Comparison of ENCODE assay signal across 12 cellular contexts in genomic region chr1:103517380-103518047, GRCh38. TPM values are rescaled to one million over a fixed set of nuclear protein-coding genes. Genes with fewer than 3 reads are reported as not detected.
A peak's percentile ranks its signal among the peaks of the same experiment; 100 is the strongest.
DNase-seq lines count a peak whose midpoint lies in the region; ATAC-seq and TF ChIP-seq lines count a peak whose summit lies in the region.
"Had no signal": no experiment of that assay in that cellular context is flagged by ENCODE, and none has a peak within 500 bp of the region (broad histone marks: within the 10 kb centered on the region; RNA-seq: fewer than 3 reads in every experiment).

No MANE protein-coding gene starts in this region.

- POLR2A ChIA-PET in WTC11 (lab: Charles Lee), result no interaction called here

- H3K9me3 Mint-ChIP-seq in progenitor cell of endocrine pancreas (ENCODE audit: low read depth), result no peaks in the 10 kb centered on the region
- no peaks in the 10 kb centered on the region for H3K9me3 Mint-ChIP-seq in WTC11

- no peak for TF ChIP-seq POLR2A in lower leg skin (IDR thresholded peaks at IDR 0.05)

- no peak for TF ChIP-seq CTCF in progenitor cell of endocrine pancreas (IDR thresholded peaks at IDR 0.05; ENCODE audit: unreplicated experiment)
- no peak for TF ChIP-seq CTCF in WTC11 (IDR thresholded peaks at IDR 0.05)
- no peak for TF ChIP-seq CTCF in lower leg skin (IDR thresholded peaks at IDR 0.05)

- H3K36me3 Mint-ChIP-seq in progenitor cell of endocrine pancreas (ENCODE audit: insufficient read depth), result no peaks in the 10 kb centered on the region
- no peaks in the 10 kb centered on the region for H3K36me3 Mint-ChIP-seq in WTC11

- intact Hi-C loops in lower leg skin (cut with DNase I; ENCODE audit: low total_unique reads), result no loop called here

- H3K4me3 Mint-ChIP-seq in progenitor cell of endocrine pancreas (ENCODE audit: low read depth), result no peak overlapping the region
- H3K4me3 Mint-ChIP-seq in WTC11, result no peak overlapping the region

- H3K27ac Mint-ChIP-seq in progenitor cell of endocrine pancreas (peak overlapping the region; percentile 1), WTC11 (no peak overlapping the region)

- H3K27me3 Mint-ChIP-seq in progenitor cell of endocrine pancreas (no peaks in the 10 kb centered on the region), WTC11 (ENCODE audit: low read depth) (no peaks in the 10 kb centered on the region)

- DNase-seq in activated CD4-positive, CD25-positive, alpha-beta regulatory T cell (lab: John Stamatoyannopoulos, UW), result no peak
- DNase-seq in progenitor cell of endocrine pancreas (ENCODE audit: low spot score, unreplicated experiment) (no peak), iPS-NIHi11 (ENCODE audit: low spot score) (no peak), WTC11 (ENCODE audit: low spot score) (no peak), lower leg skin (ENCODE audit: low spot score in 2 of 2) (no peak)
- DNase-seq: effector CD4-positive, alpha-beta T cell; mesendoderm; NCI-H2227 treated with DMSO at 0.1 percent for 48 hours had no signal

- ATAC-seq in activated CD4-positive, CD25-positive, alpha-beta regulatory T cell treated with anti-CD3 and anti-CD28 coated beads, Interleukin-2, amount 50 U/mL, for 24 hours, result peak; percentile 31 to 32
- peak; percentile 89 for ATAC-seq in HG02610 (IDR thresholded peaks at IDR 0.05; ENCODE audit: unreplicated experiment)
- ATAC-seq in HG03575 (IDR thresholded peaks at IDR 0.05; ENCODE audit: extremely low read depth, insufficient number of reproducible peaks, low FRiP score, unreplicated experiment), result peak; percentile 74
- no peak for ATAC-seq in WTC11

- CTCF ChIA-PET in WTC11 (lab: Charles Lee), result no interaction called here

- no peaks in the 10 kb centered on the region for H3K4me1 Mint-ChIP-seq in progenitor cell of endocrine pancreas (ENCODE audit: low read depth)
- 0 out of 2 replicates have a peak, but pooled peaks cover 4% of the 10 kb centered on the region for H3K4me1 Mint-ChIP-seq in WTC11

- no peak overlapping the region for H3K4me3 ChIP-seq in lower leg skin (ENCODE audit: low read depth, poor library complexity, severe bottlenecking)

- WGBS in lower leg skin, 2 donors, result 69 to 77% methylated on average over 2 of the region's 2 CpGs

TF ChIP-seq in WTC11, 78 proteins besides CTCF, POLR2A, EP300 and RAD21:
- no peak for TF ChIP-seq ZNF121 (CRISPR knock-in tag; IDR thresholded peaks at IDR 0.05)
- no peak for TF ChIP-seq RELA (CRISPR knock-in tag; IDR thresholded peaks at IDR 0.05; ENCODE audit: borderline replicate concordance)
- TF ChIP-seq MXD4 (CRISPR knock-in tag; IDR thresholded peaks at IDR 0.05; ENCODE audit: borderline replicate concordance), result no peak
- no peak for TF ChIP-seq CREB1 (CRISPR knock-in tag; IDR thresholded peaks at IDR 0.05)
- TF ChIP-seq TCF7 (CRISPR knock-in tag; IDR thresholded peaks at IDR 0.05; ENCODE audit: low read depth), result no peak
- no peak for TF ChIP-seq AR (CRISPR knock-in tag; IDR thresholded peaks at IDR 0.05)
- TF ChIP-seq MLX (CRISPR knock-in tag; IDR thresholded peaks at IDR 0.05), result no peak
- no peak for TF ChIP-seq GABPB1 (CRISPR knock-in tag; IDR thresholded peaks at IDR 0.05)
- TF ChIP-seq RORB (CRISPR knock-in tag; IDR thresholded peaks at IDR 0.05), result no peak
- TF ChIP-seq ZNF396 (CRISPR knock-in tag; IDR thresholded peaks at IDR 0.05; ENCODE audit: borderline replicate concordance), result no peak
- no peak for TF ChIP-seq JAZF1 (CRISPR knock-in tag; IDR thresholded peaks at IDR 0.05)

RNA-seq across cellular contexts. Expression of gene RNPC3, which starts 8.0 kb away (rescaled TPM):
- total RNA-seq in progenitor cell of endocrine pancreas (24.6 TPM in 2 replicates), WTC11 (2021) (16.4 to 17.6 TPM (median 17.6 TPM) in 3 replicates), lower leg skin (10 to 100 TPM; 17.7 to 33.8 (median 19.7) TPM)

RNA-seq across cellular contexts. Expression of gene AMY2B, which starts 53.9 kb away (rescaled TPM):
- total RNA-seq in progenitor cell of endocrine pancreas, result 5.2 and 6.0 TPM in 2 replicates
- 2.7 to 3.3 TPM (median 3.2 TPM) in 3 replicates for total RNA-seq in WTC11 (2021)
- total RNA-seq in lower leg skin, result 10 to 100 TPM; 16.8 to 19.4 (median 17.9) TPM
- total RNA-seq: A172 had no signal
